ENCODE assay signal across 16 cellular contexts in the genomic region with DNA sequence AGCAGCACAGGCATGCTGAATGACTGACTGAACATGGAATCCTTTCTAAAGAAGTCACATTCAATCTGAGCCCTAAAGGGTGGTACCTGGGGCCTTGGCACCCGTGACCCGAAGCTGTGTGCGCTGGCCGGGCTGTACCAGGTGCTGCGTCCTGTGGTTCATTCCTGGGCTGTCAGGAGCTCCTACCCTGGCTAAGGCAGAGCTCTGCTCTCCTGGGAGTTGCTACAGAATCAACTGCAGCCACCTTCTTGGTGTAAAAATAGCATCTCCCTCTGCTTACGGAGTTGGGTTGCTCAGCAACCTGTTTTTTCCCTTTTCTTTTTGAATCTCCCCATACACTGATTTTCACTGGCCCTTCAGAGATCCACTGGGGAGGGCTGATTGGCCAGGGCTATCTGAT.
A peak's percentile ranks its signal among the peaks of the same experiment; 100 is the strongest.
DNase-seq lines count a peak whose midpoint lies in the region; ATAC-seq and TF ChIP-seq lines count a peak whose summit lies in the region.
"Had no signal": no experiment of that assay in that cellular context is flagged by ENCODE, and none has a peak within 500 bp of the region (broad histone marks: within the 10 kb centered on the region; RNA-seq: fewer than 3 reads in every experiment).

No MANE protein-coding gene starts in this region.

- H3K4me3 ChIP-seq in neural progenitor cell: no peak overlapping the region
- H3K4me3 ChIP-seq: GM12878 had no signal

- H3F3A ChIP-seq in neural progenitor cell (ENCODE audit: low read depth): no peaks in the 10 kb centered on the region

- H3K36me3 Mint-ChIP-seq in neural progenitor cell: no peaks in the 10 kb centered on the region

- H3K9me3 ChIP-seq in neural progenitor cell (ENCODE audit: low read depth): no peaks in the 10 kb centered on the region

- H3K27ac ChIP-seq in neural progenitor cell: no peak overlapping the region
- H3K27ac ChIP-seq: HL-60 had no signal

- H3K9me3 Mint-ChIP-seq in neural progenitor cell: no peaks in the 10 kb centered on the region
- H3K9me3 Mint-ChIP-seq in stimulated activated naive CD8-positive, alpha-beta T cell treated with anti-CD3 and anti-CD28 coated beads, Interleukin-15, amount 100 ng/mL, for 72 hours: no peaks in the 10 kb centered on the region
- H3K9me3 Mint-ChIP-seq: CD4-positive, alpha-beta T cell had no signal

- H2AFZ ChIP-seq in neural progenitor cell (replicated peaks): no peak overlapping the region

- no peaks in the 10 kb centered on the region for H3K4me1 ChIP-seq in neural progenitor cell

- no peaks in the 10 kb centered on the region for H3K79me2 ChIP-seq in neural progenitor cell (ENCODE audit: low read depth)

- H3K27me3 Mint-ChIP-seq in neural progenitor cell (ENCODE audit: insufficient read depth, low read depth): peaks cover 2% of the 10 kb centered on the region
- H3K27me3 Mint-ChIP-seq in stimulated activated naive CD8-positive, alpha-beta T cell treated with anti-CD3 and anti-CD28 coated beads, Interleukin-15, amount 100 ng/mL, for 72 hours: peaks cover 38% of the 10 kb centered on the region
- H3K27me3 Mint-ChIP-seq: CD4-positive, alpha-beta T cell had no signal

- no peak overlapping the region for H3K4me2 ChIP-seq in neural progenitor cell

- no peaks in the 10 kb centered on the region for H4K20me1 ChIP-seq in neural progenitor cell (ENCODE audit: low read depth)

- H3K36me3 ChIP-seq in neural progenitor cell: no peaks in the 10 kb centered on the region

- H3K27ac Mint-ChIP-seq in neural progenitor cell: peak overlapping the region; percentile 44
- no peak overlapping the region for H3K27ac Mint-ChIP-seq in stimulated activated naive CD8-positive, alpha-beta T cell treated with anti-CD3 and anti-CD28 coated beads, Interleukin-15, amount 100 ng/mL, for 72 hours
- H3K27ac Mint-ChIP-seq: CD4-positive, alpha-beta T cell; HFFc6 had no signal

- DNase-seq in inferior parietal cortex (ENCODE audit: extremely low spot score) (peak; percentile 49), neural progenitor cell (ENCODE audit: low spot score) (no peak), NK-92 (lab: John Stamatoyannopoulos, UW; ENCODE audit: unreplicated experiment) (no peak), NCI-H345 (lab: John Stamatoyannopoulos, UW) (no peak)
- no peak for DNase-seq in stimulated activated naive CD8-positive, alpha-beta T cell treated with anti-CD3 and anti-CD28 coated beads, Interleukin-15, amount 100 ng/mL, for 72 hours
- no peak for DNase-seq in NK-92 treated with Interleukin-12 subunit alpha and Interleukin-12 subunit beta, amount 100 ng/mL, for 24 hours (lab: John Stamatoyannopoulos, UW)
- DNase-seq: ACHN; C1 segment of cervical spinal cord; Calu3; CD4-positive, alpha-beta T cell; DMS 273 treated with DMSO at 0.1 percent for 48 hours; HCEC 1CT; HFFc6 had no signal

- no peaks in the 10 kb centered on the region for H3K27me3 ChIP-seq in neural progenitor cell

- ATAC-seq in stimulated activated naive CD8-positive, alpha-beta T cell treated with anti-CD3 and anti-CD28 coated beads, Interleukin-15, amount 100 ng/mL, for 72 hours: no peak
- ATAC-seq: GM12878 had no signal

- H3K9ac ChIP-seq in neural progenitor cell: no peak overlapping the region

- H3K4me1 Mint-ChIP-seq in neural progenitor cell: no peaks in the 10 kb centered on the region
- no peaks in the 10 kb centered on the region for H3K4me1 Mint-ChIP-seq in stimulated activated naive CD8-positive, alpha-beta T cell treated with anti-CD3 and anti-CD28 coated beads, Interleukin-15, amount 100 ng/mL, for 72 hours

- TF ChIP-seq CTCF in neural progenitor cell (IDR thresholded peaks at IDR 0.05): no peak

- H3K4me3 Mint-ChIP-seq in neural progenitor cell: no peak overlapping the region
- H3K4me3 Mint-ChIP-seq in stimulated activated naive CD8-positive, alpha-beta T cell treated with anti-CD3 and anti-CD28 coated beads, Interleukin-15, amount 100 ng/mL, for 72 hours: no peak overlapping the region
- H3K4me3 Mint-ChIP-seq: CD4-positive, alpha-beta T cell; HFFc6 had no signal

TF ChIP-seq in PFSK-1, 5 proteins besides CTCF, POLR2A, EP300 and RAD21:
- TF ChIP-seq POLR2AphosphoS5 (IDR thresholded peaks at IDR 0.05; ENCODE audit: low read depth, low read length) (0 out of 2 replicates have a peak, but pooled peaks have one; percentile 36), FOXP2 (optimal IDR thresholded peaks at IDR 0.05; ENCODE audit: borderline replicate concordance, extremely low read depth, extremely low read length, insufficient read depth) (no peak)
